Comparison of ENCODE assay signal across 1 cellular context in the genomic region with DNA sequence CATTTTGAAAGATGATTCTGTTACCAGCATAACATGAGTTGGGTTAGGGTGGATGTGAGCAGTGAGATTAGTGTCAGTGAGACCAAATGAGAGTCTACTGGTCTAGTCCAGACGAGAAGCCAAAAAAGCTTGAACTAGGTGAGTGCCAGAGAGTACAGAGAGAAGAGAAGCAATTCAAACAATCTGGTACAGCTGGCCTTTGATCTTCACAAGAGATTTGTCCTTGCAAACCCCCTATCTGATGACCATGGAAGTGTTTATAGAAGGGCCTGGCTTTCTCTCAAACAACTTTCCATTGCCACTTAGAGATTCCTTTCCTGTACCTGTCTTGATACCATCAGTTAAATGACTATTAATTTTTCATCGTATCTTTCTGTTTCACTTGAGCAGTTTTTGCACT.
TF ChIP-seq lines count a peak whose summit lies in the region.

No MANE protein-coding gene starts in this region.

TF ChIP-seq in HepG2, 621 proteins besides CTCF, POLR2A, EP300 and RAD21 (continued from another document and continues in another):
- TF ChIP-seq SOX6 (IDR thresholded peaks at IDR 0.05) (no peak), SOX6 (CRISPR knock-in tag; IDR thresholded peaks at IDR 0.05) (peak; percentile 79), MTF2 (CRISPR knock-in tag; IDR thresholded peaks at IDR 0.05; ENCODE audit: borderline replicate concordance) (no peak), FOXO1 (CRISPR knock-in tag; IDR thresholded peaks at IDR 0.05) (peak; percentile 73), FOXC1 (CRISPR knock-in tag; IDR thresholded peaks at IDR 0.05; ENCODE audit: borderline replicate concordance) (no peak), ZNF441 (CRISPR knock-in tag; IDR thresholded peaks at IDR 0.05; ENCODE audit: borderline replicate concordance) (no peak), HNRNPH1 (optimal IDR thresholded peaks at IDR 0.05; ENCODE audit: low read depth, low read length) (no peak), KAT7 (CRISPR knock-in tag; IDR thresholded peaks at IDR 0.05; ENCODE audit: borderline replicate concordance) (no peak), NPAS2 (CRISPR knock-in tag; IDR thresholded peaks at IDR 0.05; ENCODE audit: borderline replicate concordance) (no peak), ATAD3A (CRISPR knock-in tag; IDR thresholded peaks at IDR 0.05) (no peak), FOXM1 (CRISPR knock-in tag; IDR thresholded peaks at IDR 0.05) (no peak), DPF2 (CRISPR knock-in tag; IDR thresholded peaks at IDR 0.05; ENCODE audit: borderline replicate concordance, low read depth) (peak; percentile 38; the same call in 1 of the 2 replicates), ZNF614 (CRISPR knock-in tag; IDR thresholded peaks at IDR 0.05; ENCODE audit: borderline replicate concordance) (peak; percentile 71; the same call in 1 of the 2 replicates), ZNF572 (CRISPR knock-in tag; IDR thresholded peaks at IDR 0.05) (no peak), ZNF180 (CRISPR knock-in tag; IDR thresholded peaks at IDR 0.05; ENCODE audit: borderline replicate concordance, low read depth) (no peak), ZNF343 (CRISPR knock-in tag; IDR thresholded peaks at IDR 0.05) (no peak)
- TF ChIP-seq, protein P1, sequence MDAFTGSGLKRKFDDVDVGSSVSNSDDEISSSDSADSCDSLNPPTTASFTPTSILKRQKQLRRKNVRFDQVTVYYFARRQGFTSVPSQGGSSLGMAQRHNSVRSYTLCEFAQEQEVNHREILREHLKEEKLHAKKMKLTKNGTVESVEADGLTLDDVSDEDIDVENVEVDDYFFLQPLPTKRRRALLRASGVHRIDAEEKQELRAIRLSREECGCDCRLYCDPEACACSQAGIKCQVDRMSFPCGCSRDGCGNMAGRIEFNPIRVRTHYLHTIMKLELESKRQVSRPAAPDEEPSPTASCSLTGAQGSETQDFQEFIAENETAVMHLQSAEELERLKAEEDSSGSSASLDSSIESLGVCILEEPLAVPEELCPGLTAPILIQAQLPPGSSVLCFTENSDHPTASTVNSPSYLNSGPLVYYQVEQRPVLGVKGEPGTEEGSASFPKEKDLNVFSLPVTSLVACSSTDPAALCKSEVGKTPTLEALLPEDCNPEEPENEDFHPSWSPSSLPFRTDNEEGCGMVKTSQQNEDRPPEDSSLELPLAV (CRISPR knock-in tag; conservative IDR thresholded peaks at IDR 0.05; ENCODE audit: low read depth) = no peak
- TF ChIP-seq, protein P2, sequence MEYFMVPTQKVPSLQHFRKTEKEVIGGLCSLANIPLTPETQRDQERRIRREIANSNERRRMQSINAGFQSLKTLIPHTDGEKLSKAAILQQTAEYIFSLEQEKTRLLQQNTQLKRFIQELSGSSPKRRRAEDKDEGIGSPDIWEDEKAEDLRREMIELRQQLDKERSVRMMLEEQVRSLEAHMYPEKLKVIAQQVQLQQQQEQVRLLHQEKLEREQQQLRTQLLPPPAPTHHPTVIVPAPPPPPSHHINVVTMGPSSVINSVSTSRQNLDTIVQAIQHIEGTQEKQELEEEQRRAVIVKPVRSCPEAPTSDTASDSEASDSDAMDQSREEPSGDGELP (IDR thresholded peaks at IDR 0.05; ENCODE audit: borderline replicate concordance, low read depth) = peak; percentile 90
- TF ChIP-seq, protein P3, sequence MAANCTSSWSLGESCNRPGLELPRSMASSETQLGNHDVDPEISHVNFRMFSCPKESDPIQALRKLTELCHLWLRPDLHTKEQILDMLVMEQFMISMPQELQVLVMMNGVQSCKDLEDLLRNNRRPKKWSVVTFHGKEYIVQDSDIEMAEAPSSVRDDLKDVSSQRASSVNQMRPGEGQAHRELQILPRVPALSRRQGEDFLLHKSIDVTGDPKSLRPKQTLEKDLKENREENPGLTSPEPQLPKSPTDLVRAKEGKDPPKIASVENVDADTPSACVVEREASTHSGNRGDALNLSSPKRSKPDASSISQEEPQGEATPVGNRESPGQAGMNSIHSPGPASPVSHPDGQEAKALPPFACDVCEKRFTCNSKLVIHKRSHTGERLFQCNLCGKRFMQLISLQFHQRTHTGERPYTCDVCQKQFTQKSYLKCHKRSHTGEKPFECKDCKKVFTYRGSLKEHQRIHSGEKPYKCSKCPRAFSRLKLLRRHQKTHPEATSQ (CRISPR knock-in tag; IDR thresholded peaks at IDR 0.05; ENCODE audit: borderline replicate concordance) = 0 out of 2 replicates have a peak, but pooled peaks have one; percentile 56
- TF ChIP-seq, protein P4, sequence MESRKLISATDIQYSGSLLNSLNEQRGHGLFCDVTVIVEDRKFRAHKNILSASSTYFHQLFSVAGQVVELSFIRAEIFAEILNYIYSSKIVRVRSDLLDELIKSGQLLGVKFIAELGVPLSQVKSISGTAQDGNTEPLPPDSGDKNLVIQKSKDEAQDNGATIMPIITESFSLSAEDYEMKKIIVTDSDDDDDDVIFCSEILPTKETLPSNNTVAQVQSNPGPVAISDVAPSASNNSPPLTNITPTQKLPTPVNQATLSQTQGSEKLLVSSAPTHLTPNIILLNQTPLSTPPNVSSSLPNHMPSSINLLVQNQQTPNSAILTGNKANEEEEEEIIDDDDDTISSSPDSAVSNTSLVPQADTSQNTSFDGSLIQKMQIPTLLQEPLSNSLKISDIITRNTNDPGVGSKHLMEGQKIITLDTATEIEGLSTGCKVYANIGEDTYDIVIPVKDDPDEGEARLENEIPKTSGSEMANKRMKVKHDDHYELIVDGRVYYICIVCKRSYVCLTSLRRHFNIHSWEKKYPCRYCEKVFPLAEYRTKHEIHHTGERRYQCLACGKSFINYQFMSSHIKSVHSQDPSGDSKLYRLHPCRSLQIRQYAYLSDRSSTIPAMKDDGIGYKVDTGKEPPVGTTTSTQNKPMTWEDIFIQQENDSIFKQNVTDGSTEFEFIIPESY (CRISPR knock-in tag; IDR thresholded peaks at IDR 0.05) = no peak
- TF ChIP-seq, protein P5, sequence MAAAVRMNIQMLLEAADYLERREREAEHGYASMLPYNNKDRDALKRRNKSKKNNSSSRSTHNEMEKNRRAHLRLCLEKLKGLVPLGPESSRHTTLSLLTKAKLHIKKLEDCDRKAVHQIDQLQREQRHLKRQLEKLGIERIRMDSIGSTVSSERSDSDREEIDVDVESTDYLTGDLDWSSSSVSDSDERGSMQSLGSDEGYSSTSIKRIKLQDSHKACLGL (CRISPR knock-in tag; IDR thresholded peaks at IDR 0.05) = no peak
- TF ChIP-seq, protein P6, sequence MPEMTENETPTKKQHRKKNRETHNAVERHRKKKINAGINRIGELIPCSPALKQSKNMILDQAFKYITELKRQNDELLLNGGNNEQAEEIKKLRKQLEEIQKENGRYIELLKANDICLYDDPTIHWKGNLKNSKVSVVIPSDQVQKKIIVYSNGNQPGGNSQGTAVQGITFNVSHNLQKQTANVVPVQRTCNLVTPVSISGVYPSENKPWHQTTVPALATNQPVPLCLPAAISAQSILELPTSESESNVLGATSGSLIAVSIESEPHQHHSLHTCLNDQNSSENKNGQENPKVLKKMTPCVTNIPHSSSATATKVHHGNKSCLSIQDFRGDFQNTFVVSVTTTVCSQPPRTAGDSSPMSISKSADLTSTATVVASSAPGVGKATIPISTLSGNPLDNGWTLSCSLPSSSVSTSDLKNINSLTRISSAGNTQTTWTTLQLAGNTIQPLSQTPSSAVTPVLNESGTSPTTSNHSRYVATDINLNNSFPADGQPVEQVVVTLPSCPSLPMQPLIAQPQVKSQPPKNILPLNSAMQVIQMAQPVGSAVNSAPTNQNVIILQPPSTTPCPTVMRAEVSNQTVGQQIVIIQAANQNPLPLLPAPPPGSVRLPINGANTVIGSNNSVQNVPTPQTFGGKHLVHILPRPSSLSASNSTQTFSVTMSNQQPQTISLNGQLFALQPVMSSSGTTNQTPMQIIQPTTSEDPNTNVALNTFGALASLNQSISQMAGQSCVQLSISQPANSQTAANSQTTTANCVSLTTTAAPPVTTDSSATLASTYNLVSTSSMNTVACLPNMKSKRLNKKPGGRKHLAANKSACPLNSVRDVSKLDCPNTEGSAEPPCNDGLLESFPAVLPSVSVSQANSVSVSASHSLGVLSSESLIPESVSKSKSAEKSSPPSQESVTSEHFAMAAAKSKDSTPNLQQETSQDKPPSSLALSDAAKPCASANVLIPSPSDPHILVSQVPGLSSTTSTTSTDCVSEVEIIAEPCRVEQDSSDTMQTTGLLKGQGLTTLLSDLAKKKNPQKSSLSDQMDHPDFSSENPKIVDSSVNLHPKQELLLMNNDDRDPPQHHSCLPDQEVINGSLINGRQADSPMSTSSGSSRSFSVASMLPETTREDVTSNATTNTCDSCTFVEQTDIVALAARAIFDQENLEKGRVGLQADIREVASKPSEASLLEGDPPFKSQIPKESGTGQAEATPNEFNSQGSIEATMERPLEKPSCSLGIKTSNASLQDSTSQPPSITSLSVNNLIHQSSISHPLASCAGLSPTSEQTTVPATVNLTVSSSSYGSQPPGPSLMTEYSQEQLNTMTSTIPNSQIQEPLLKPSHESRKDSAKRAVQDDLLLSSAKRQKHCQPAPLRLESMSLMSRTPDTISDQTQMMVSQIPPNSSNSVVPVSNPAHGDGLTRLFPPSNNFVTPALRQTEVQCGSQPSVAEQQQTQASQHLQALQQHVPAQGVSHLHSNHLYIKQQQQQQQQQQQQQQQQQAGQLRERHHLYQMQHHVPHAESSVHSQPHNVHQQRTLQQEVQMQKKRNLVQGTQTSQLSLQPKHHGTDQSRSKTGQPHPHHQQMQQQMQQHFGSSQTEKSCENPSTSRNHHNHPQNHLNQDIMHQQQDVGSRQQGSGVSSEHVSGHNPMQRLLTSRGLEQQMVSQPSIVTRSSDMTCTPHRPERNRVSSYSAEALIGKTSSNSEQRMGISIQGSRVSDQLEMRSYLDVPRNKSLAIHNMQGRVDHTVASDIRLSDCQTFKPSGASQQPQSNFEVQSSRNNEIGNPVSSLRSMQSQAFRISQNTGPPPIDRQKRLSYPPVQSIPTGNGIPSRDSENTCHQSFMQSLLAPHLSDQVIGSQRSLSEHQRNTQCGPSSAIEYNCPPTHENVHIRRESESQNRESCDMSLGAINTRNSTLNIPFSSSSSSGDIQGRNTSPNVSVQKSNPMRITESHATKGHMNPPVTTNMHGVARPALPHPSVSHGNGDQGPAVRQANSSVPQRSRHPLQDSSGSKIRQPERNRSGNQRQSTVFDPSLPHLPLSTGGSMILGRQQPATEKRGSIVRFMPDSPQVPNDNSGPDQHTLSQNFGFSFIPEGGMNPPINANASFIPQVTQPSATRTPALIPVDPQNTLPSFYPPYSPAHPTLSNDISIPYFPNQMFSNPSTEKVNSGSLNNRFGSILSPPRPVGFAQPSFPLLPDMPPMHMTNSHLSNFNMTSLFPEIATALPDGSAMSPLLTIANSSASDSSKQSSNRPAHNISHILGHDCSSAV (CRISPR knock-in tag; IDR thresholded peaks at IDR 0.05; ENCODE audit: borderline replicate concordance) = no peak
- TF ChIP-seq, protein P7, sequence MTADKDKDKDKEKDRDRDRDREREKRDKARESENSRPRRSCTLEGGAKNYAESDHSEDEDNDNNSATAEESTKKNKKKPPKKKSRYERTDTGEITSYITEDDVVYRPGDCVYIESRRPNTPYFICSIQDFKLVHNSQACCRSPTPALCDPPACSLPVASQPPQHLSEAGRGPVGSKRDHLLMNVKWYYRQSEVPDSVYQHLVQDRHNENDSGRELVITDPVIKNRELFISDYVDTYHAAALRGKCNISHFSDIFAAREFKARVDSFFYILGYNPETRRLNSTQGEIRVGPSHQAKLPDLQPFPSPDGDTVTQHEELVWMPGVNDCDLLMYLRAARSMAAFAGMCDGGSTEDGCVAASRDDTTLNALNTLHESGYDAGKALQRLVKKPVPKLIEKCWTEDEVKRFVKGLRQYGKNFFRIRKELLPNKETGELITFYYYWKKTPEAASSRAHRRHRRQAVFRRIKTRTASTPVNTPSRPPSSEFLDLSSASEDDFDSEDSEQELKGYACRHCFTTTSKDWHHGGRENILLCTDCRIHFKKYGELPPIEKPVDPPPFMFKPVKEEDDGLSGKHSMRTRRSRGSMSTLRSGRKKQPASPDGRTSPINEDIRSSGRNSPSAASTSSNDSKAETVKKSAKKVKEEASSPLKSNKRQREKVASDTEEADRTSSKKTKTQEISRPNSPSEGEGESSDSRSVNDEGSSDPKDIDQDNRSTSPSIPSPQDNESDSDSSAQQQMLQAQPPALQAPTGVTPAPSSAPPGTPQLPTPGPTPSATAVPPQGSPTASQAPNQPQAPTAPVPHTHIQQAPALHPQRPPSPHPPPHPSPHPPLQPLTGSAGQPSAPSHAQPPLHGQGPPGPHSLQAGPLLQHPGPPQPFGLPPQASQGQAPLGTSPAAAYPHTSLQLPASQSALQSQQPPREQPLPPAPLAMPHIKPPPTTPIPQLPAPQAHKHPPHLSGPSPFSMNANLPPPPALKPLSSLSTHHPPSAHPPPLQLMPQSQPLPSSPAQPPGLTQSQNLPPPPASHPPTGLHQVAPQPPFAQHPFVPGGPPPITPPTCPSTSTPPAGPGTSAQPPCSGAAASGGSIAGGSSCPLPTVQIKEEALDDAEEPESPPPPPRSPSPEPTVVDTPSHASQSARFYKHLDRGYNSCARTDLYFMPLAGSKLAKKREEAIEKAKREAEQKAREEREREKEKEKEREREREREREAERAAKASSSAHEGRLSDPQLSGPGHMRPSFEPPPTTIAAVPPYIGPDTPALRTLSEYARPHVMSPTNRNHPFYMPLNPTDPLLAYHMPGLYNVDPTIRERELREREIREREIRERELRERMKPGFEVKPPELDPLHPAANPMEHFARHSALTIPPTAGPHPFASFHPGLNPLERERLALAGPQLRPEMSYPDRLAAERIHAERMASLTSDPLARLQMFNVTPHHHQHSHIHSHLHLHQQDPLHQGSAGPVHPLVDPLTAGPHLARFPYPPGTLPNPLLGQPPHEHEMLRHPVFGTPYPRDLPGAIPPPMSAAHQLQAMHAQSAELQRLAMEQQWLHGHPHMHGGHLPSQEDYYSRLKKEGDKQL (CRISPR knock-in tag; IDR thresholded peaks at IDR 0.05; ENCODE audit: low read depth) = peak; percentile 37; the same call in 1 of the 2 replicates
- TF ChIP-seq, protein P8, sequence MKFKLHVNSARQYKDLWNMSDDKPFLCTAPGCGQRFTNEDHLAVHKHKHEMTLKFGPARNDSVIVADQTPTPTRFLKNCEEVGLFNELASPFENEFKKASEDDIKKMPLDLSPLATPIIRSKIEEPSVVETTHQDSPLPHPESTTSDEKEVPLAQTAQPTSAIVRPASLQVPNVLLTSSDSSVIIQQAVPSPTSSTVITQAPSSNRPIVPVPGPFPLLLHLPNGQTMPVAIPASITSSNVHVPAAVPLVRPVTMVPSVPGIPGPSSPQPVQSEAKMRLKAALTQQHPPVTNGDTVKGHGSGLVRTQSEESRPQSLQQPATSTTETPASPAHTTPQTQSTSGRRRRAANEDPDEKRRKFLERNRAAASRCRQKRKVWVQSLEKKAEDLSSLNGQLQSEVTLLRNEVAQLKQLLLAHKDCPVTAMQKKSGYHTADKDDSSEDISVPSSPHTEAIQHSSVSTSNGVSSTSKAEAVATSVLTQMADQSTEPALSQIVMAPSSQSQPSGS (CRISPR knock-in tag; IDR thresholded peaks at IDR 0.05) = no peak
- TF ChIP-seq, protein P9, sequence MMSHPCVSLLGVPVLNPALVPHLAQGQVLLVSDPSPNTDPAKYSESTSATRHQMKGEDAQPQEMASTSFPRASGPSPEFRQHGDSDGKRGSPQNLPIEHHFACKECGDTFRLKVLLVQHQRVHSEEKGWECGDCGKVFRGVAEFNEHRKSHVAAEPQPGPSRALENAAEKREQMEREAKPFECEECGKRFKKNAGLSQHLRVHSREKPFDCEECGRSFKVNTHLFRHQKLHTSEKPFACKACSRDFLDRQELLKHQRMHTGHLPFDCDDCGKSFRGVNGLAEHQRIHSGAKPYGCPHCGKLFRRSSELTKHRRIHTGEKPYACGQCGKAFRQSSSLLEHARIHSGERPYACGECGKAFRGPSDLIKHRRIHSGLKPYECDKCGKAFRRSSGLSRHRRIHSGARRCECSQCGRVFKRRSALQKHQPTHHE (CRISPR knock-in tag; IDR thresholded peaks at IDR 0.05; ENCODE audit: borderline replicate concordance) = no peak
